31 cellular contexts compared by ENCODE assay signal in genomic region chr4:180465364-180465763, GRCh38.
"Had no signal": no experiment of that assay in that cellular context is flagged by ENCODE, and none has a peak within 500 bp of the region (broad histone marks: within the 10 kb centered on the region; RNA-seq: fewer than 3 reads in every experiment).

No MANE protein-coding gene starts in this region.

- H3K27ac ChIP-seq: adrenal gland, body of pancreas, esophagus muscularis mucosa, foreskin keratinocyte, gastroesophageal sphincter, heart right ventricle, hepatocyte, WERI-Rb-1 had no signal

- H3K4me1 ChIP-seq: adrenal gland, body of pancreas, esophagus muscularis mucosa, foreskin keratinocyte, gastroesophageal sphincter, heart right ventricle had no signal

- H3K9me3 ChIP-seq: adrenal gland, esophagus muscularis mucosa, gastroesophageal sphincter had no signal

- ATAC-seq: activated CD4-positive, CD25-positive, alpha-beta regulatory T cell treated with anti-CD3 and anti-CD28 coated beads, Interleukin-2, amount 50 U/mL, for 24 hours; activated CD8-positive, alpha-beta T cell treated with anti-CD3 and anti-CD28 coated beads for 36 hours; activated naive CD8-positive, alpha-beta T cell treated with anti-CD3 and anti-CD28 coated beads, Interleukin-2, amount 50 U/mL, for 24 hours; activated T-cell treated with anti-CD3 and anti-CD28 coated beads, Interleukin-2, amount 50 U/mL, for 4 hours; activated T-helper 17 cell treated with anti-CD3 and anti-CD28 coated beads, Interleukin-2, amount 50 U/mL, for 72 hours; body of pancreas; effector memory CD8-positive, alpha-beta T cell; foreskin keratinocyte; gastroesophageal sphincter; heart right ventricle had no signal

- H2AFZ ChIP-seq: hepatocyte had no signal

- H3K79me2 ChIP-seq: hepatocyte had no signal

- DNase-seq: activated B cell treated with CpG ODN at 0.5 μM for 24 hours; activated CD4-positive, alpha-beta T cell treated with anti-CD3 and anti-CD28 coated beads for 48 hours; activated CD4-positive, alpha-beta T cell treated with anti-CD3 and anti-CD28 coated beads, Interleukin-2, amount 50 U/mL, for 1 hour; activated CD4-positive, alpha-beta T cell treated with anti-CD3 and anti-CD28 coated beads, Interleukin-2, amount 50 U/mL, for 48 hours; activated CD8-positive, alpha-beta memory T cell treated with anti-CD3 and anti-CD28 coated beads for 24 hours; activated CD8-positive, alpha-beta T cell treated with anti-CD3 and anti-CD28 coated beads for 36 hours; activated effector memory CD4-positive, alpha-beta T cell treated with Interleukin-2 at 50 U/mL for 16 hours; activated gamma-delta T cell treated with Interleukin-2 at 50 U/mL for 16 hours; activated naive CD4-positive, alpha-beta T cell treated with Interleukin-2 at 50 U/mL for 16 hours; activated naive CD8-positive, alpha-beta T cell treated with anti-CD3 and anti-CD28 coated beads for 36 hours; activated naive CD8-positive, alpha-beta T cell treated with anti-CD3 and anti-CD28 coated beads, Interleukin-2, amount 50 U/mL, for 24 hours; activated T-cell treated with anti-CD3 and anti-CD28 coated beads, Interleukin-2, amount 50 U/mL, for 4 hours; adrenal gland; amygdala; aorta; body of pancreas; caudate nucleus; cortex of kidney; dermis blood vessel endothelial cell; effector CD4-positive, alpha-beta T cell; effector memory CD8-positive, alpha-beta T cell; erythroblast; foreskin keratinocyte; heart right ventricle; T1000; WERI-Rb-1 had no signal

- H3K36me3 ChIP-seq: adrenal gland, esophagus muscularis mucosa, gastroesophageal sphincter, heart right ventricle, WERI-Rb-1 had no signal

- H3K4me3 ChIP-seq: adrenal gland, body of pancreas, esophagus muscularis mucosa, gastroesophageal sphincter, heart right ventricle, hepatocyte had no signal

- H3K27me3 ChIP-seq: adrenal gland, body of pancreas, esophagus muscularis mucosa, foreskin keratinocyte, gastroesophageal sphincter, heart right ventricle, hepatocyte had no signal

- H3K4me2 ChIP-seq: hepatocyte had no signal
